Comparison of ENCODE assay signal across 1 cellular context in the genomic region with DNA sequence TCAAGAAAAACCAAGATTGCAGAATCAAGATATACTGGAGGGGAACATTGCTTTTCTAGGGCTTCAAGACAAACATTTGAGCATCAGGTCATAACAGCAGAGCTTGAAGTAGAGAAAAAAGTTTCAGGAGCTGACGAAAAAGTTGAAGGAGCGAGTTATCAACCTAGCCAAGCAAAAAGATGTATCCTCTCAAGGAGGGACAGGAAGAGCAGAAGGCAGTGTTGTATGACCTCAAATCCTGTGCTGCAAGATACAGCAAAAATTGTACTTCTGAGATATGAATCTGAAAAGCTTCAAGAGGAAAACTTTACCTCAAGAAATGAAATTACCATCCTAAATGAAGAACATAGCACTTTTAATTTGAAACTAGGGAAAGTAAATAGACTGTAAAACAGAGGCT.
TF ChIP-seq lines count a peak whose summit lies in the region.

No MANE protein-coding gene starts in this region.

TF ChIP-seq in GM23338, 12 proteins besides CTCF, POLR2A, EP300 and RAD21 (continued from another document):
- TF ChIP-seq, protein P1, sequence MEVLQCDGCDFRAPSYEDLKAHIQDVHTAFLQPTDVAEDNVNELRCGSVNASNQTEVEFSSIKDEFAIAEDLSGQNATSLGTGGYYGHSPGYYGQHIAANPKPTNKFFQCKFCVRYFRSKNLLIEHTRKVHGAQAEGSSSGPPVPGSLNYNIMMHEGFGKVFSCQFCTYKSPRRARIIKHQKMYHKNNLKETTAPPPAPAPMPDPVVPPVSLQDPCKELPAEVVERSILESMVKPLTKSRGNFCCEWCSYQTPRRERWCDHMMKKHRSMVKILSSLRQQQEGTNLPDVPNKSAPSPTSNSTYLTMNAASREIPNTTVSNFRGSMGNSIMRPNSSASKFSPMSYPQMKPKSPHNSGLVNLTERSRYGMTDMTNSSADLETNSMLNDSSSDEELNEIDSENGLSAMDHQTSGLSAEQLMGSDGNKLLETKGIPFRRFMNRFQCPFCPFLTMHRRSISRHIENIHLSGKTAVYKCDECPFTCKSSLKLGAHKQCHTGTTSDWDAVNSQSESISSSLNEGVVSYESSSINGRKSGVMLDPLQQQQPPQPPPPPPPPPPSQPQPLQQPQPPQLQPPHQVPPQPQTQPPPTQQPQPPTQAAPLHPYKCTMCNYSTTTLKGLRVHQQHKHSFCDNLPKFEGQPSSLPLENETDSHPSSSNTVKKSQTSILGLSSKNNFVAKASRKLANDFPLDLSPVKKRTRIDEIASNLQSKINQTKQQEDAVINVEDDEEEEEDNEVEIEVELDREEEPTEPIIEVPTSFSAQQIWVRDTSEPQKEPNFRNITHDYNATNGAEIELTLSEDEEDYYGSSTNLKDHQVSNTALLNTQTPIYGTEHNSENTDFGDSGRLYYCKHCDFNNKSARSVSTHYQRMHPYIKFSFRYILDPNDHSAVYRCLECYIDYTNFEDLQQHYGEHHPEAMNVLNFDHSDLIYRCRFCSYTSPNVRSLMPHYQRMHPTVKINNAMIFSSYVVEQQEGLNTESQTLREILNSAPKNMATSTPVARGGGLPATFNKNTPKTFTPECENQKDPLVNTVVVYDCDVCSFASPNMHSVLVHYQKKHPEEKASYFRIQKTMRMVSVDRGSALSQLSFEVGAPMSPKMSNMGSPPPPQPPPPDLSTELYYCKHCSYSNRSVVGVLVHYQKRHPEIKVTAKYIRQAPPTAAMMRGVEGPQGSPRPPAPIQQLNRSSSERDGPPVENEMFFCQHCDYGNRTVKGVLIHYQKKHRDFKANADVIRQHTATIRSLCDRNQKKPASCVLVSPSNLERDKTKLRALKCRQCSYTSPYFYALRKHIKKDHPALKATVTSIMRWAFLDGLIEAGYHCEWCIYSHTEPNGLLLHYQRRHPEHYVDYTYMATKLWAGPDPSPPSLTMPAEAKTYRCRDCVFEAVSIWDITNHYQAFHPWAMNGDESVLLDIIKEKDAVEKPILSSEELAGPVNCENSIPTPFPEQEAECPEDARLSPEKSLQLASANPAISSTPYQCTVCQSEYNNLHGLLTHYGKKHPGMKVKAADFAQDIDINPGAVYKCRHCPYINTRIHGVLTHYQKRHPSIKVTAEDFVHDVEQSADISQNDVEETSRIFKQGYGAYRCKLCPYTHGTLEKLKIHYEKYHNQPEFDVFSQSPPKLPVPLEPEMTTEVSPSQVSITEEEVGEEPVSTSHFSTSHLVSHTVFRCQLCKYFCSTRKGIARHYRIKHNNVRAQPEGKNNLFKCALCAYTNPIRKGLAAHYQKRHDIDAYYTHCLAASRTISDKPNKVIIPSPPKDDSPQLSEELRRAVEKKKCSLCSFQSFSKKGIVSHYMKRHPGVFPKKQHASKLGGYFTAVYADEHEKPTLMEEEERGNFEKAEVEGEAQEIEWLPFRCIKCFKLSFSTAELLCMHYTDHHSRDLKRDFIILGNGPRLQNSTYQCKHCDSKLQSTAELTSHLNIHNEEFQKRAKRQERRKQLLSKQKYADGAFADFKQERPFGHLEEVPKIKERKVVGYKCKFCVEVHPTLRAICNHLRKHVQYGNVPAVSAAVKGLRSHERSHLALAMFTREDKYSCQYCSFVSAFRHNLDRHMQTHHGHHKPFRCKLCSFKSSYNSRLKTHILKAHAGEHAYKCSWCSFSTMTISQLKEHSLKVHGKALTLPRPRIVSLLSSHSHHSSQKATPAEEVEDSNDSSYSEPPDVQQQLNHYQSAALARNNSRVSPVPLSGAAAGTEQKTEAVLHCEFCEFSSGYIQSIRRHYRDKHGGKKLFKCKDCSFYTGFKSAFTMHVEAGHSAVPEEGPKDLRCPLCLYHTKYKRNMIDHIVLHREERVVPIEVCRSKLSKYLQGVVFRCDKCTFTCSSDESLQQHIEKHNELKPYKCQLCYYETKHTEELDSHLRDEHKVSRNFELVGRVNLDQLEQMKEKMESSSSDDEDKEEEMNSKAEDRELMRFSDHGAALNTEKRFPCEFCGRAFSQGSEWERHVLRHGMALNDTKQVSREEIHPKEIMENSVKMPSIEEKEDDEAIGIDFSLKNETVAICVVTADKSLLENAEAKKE (CRISPR knock-in tag; IDR thresholded peaks at IDR 0.05): no peak
- TF ChIP-seq ZNF331 (CRISPR knock-in tag; IDR thresholded peaks at IDR 0.05; ENCODE audit: low read depth): no peak
TF ChIP-seq in GM23338: peak in this region for 0.
